Comparison of ENCODE assay signal across 21 cellular contexts in the genomic region with DNA sequence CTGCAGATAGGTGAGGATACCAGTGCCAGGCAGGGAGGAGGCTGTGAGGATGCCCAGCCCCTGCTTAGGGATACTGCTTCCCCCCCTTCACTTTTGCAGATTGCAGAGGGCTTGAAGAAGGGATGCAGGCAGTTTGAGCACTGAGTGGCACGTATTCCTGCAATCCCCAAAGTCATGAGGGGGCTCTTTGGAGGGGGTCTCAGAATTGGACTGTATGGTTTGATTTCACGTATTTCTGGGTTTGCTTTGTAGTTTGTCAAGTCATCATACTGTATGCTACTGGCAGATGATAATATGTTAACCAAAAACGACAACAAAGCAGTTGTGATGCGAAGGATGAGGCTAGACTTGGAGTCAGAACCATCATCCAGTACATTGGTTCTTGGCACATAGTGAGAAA.
"Had no signal": no experiment of that assay in that cellular context is flagged by ENCODE, and none has a peak within 500 bp of the region (broad histone marks: within the 10 kb centered on the region; RNA-seq: fewer than 3 reads in every experiment).

No MANE protein-coding gene starts in this region.

- H3K36me3 ChIP-seq: heart left ventricle, spleen, tibial nerve, upper lobe of right lung, vagina had no signal

- H3K4me1 ChIP-seq: spleen, testis, tibial nerve, upper lobe of right lung, vagina had no signal

- H3K9me3 ChIP-seq: heart left ventricle, spleen, testis, tibial nerve, upper lobe of right lung, vagina had no signal

- H3K27ac ChIP-seq: heart left ventricle, spleen, testis, tibial nerve, upper lobe of right lung, vagina had no signal

- DNase-seq: effector CD4-positive, alpha-beta T cell; endodermal cell; erythroblast; heart left ventricle; hippocampal formation; left colon; left ventricle myocardium superior; mesendoderm; naive B cell; occipital lobe; posterior cingulate gyrus; spleen; stimulated activated CD4-positive, alpha-beta T cell treated with anti-CD3 and anti-CD28 coated beads, Interleukin-2, amount 100 ng/mL, for 24 hours; stimulated activated CD4-positive, alpha-beta T cell treated with anti-CD3 and anti-CD28 coated beads, Interleukin-4, amount 100 ng/mL, for 4 hours; stimulated activated naive B cell treated with anti-CD40 and anti-IgM and Interleukin-4, amounts not matched to agents 10 μg/mL and 1 μg/mL and 100 μg/mL, for 72 hours; stimulated activated naive CD8-positive, alpha-beta T cell treated with anti-CD3 and anti-CD28 coated beads, Interleukin-15, amount 100 ng/mL, for 72 hours; testis; upper lobe of right lung had no signal

- H3K27me3 ChIP-seq: testis, vagina had no signal

- H3K4me3 ChIP-seq: heart left ventricle, lung, spleen, testis, tibial nerve, upper lobe of right lung, vagina had no signal
